In the genomic region with DNA sequence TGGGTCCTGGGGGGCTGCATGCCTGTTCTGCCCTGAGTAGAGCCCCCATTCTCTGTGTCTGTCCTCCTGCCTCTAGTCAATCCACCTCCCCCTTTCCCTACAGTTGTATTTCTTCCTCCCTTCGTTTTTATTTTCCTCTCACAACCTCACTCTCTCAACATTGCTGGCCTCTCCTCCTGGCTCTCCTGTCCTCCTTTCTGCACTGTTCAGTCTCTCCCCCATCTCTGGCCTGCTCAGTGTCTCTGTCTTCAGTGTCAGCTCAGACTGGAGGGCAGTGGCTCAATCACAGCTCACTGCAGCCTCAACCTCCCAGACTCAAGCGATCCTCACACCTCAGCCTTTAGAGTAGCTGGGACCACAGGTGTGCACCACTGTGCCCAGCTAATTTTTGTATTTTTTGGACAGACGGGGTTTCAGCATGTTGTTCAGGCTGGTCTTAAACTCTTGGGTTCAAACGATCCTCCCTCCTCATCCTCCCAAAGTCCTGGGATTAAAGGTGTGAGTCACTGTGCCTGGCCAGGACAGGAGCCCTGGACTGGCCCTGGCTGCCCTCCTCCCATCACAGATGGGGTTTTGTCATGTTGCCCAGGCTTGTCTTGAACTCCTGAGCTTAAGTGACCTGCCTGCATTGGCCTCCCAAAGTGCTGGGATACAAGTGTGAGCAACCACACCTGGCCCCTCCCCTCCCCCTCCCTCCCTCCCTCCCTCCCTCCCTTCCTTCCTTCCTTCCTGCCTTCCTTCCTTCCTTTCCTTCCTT, we compare ENCODE assay signal across 20 cellular contexts. TPM values are rescaled to one million over a fixed set of nuclear protein-coding genes. Genes with fewer than 3 reads are reported as not detected.
"Had no signal": no experiment of that assay in that cellular context is flagged by ENCODE, and none has a peak within 500 bp of the region (broad histone marks: within the 10 kb centered on the region; RNA-seq: fewer than 3 reads in every experiment).

No MANE protein-coding gene starts in this region.

- H3K36me3 ChIP-seq: esophagus muscularis mucosa, thoracic aorta had no signal

- H3K9me3 Mint-ChIP-seq: activated CD4-positive, alpha-beta T cell treated with anti-CD3 and anti-CD28 coated beads, Interleukin-2, amount 10 ng/mL, durations not matched to agents 7 days and 5 days; activated naive CD4-positive, alpha-beta T cell treated with anti-CD3 and anti-CD28 coated beads, Interleukin-2, amount 10 ng/mL, durations not matched to agents 7 days and 5 days; activated naive CD8-positive, alpha-beta T cell treated with anti-CD3 and anti-CD28 coated beads, Interleukin-2, amount 50 U/mL, for 24 hours; nephron; stimulated activated memory B cell treated with anti-CD40 and anti-IgM and Interleukin-4, amounts not matched to agents 10 μg/mL and 1 μg/mL and 100 μg/mL, for 72 hours had no signal

- H3K36me3 Mint-ChIP-seq: activated naive CD4-positive, alpha-beta T cell treated with anti-CD3 and anti-CD28 coated beads, Interleukin-2, amount 10 ng/mL, durations not matched to agents 7 days and 5 days; stimulated activated memory B cell treated with anti-CD40 and anti-IgM and Interleukin-4, amounts not matched to agents 10 μg/mL and 1 μg/mL and 100 μg/mL, for 72 hours had no signal

- H3K4me1 Mint-ChIP-seq: activated CD4-positive, alpha-beta T cell treated with anti-CD3 and anti-CD28 coated beads, Interleukin-2, amount 10 ng/mL, durations not matched to agents 7 days and 5 days; activated naive CD4-positive, alpha-beta T cell treated with anti-CD3 and anti-CD28 coated beads, Interleukin-2, amount 10 ng/mL, durations not matched to agents 7 days and 5 days; activated naive CD8-positive, alpha-beta T cell treated with anti-CD3 and anti-CD28 coated beads, Interleukin-2, amount 50 U/mL, for 24 hours; nephron; stimulated activated memory B cell treated with anti-CD40 and anti-IgM and Interleukin-4, amounts not matched to agents 10 μg/mL and 1 μg/mL and 100 μg/mL, for 72 hours had no signal

- H3K27ac Mint-ChIP-seq: activated CD4-positive, alpha-beta T cell treated with anti-CD3 and anti-CD28 coated beads, Interleukin-2, amount 10 ng/mL, durations not matched to agents 7 days and 5 days; activated naive CD4-positive, alpha-beta T cell treated with anti-CD3 and anti-CD28 coated beads, Interleukin-2, amount 10 ng/mL, durations not matched to agents 7 days and 5 days; activated naive CD8-positive, alpha-beta T cell treated with anti-CD3 and anti-CD28 coated beads, Interleukin-2, amount 50 U/mL, for 24 hours; nephron; stimulated activated memory B cell treated with anti-CD40 and anti-IgM and Interleukin-4, amounts not matched to agents 10 μg/mL and 1 μg/mL and 100 μg/mL, for 72 hours had no signal

- H3K4me2 ChIP-seq: smooth muscle cell had no signal

- H3K27ac ChIP-seq: esophagus muscularis mucosa, thoracic aorta had no signal

- H3K4me1 ChIP-seq: esophagus muscularis mucosa had no signal

- H3K9me3 ChIP-seq: esophagus muscularis mucosa, thoracic aorta had no signal

- DNase-seq: activated CD4-positive, alpha-beta T cell treated with anti-CD3 and anti-CD28 coated beads, Interleukin-2, amount 10 ng/mL, durations not matched to agents 7 days and 5 days; activated CD8-positive, alpha-beta memory T cell treated with anti-CD3 and anti-CD28 coated beads, Interleukin-2, amount 50 U/mL, for 48 hours; activated effector memory CD4-positive, alpha-beta T cell treated with Interleukin-2 at 50 U/mL for 16 hours; activated naive CD4-positive, alpha-beta T cell treated with anti-CD3 and anti-CD28 coated beads, Interleukin-2, amount 10 ng/mL, durations not matched to agents 7 days and 5 days; activated naive CD8-positive, alpha-beta T cell treated with anti-CD3 and anti-CD28 coated beads, Interleukin-2, amount 50 U/mL, for 24 hours; activated T-cell treated with anti-CD3 and anti-CD28 coated beads, Interleukin-2, amount 50 U/mL, for 48 hours; aorta; effector CD4-positive, alpha-beta T cell; left cardiac atrium; nucleus accumbens; stimulated activated CD4-positive, alpha-beta T cell treated with anti-CD3 and anti-CD28 coated beads, Interleukin-4, amount 100 ng/mL, for 24 hours; T-helper 1 cell; T-helper 9 cell had no signal

- ATAC-seq: activated naive CD8-positive, alpha-beta T cell treated with anti-CD3 and anti-CD28 coated beads, Interleukin-2, amount 50 U/mL, for 24 hours; left cardiac atrium; sciatic nerve; stimulated activated memory B cell treated with anti-CD40 and anti-IgM and Interleukin-4, amounts not matched to agents 10 μg/mL and 1 μg/mL and 100 μg/mL, for 72 hours had no signal

- H3K4me3 ChIP-seq: esophagus muscularis mucosa, smooth muscle cell, thoracic aorta had no signal

- H3K4me3 Mint-ChIP-seq: activated CD4-positive, alpha-beta T cell treated with anti-CD3 and anti-CD28 coated beads, Interleukin-2, amount 10 ng/mL, durations not matched to agents 7 days and 5 days; activated naive CD4-positive, alpha-beta T cell treated with anti-CD3 and anti-CD28 coated beads, Interleukin-2, amount 10 ng/mL, durations not matched to agents 7 days and 5 days; activated naive CD8-positive, alpha-beta T cell treated with anti-CD3 and anti-CD28 coated beads, Interleukin-2, amount 50 U/mL, for 24 hours; nephron; stimulated activated memory B cell treated with anti-CD40 and anti-IgM and Interleukin-4, amounts not matched to agents 10 μg/mL and 1 μg/mL and 100 μg/mL, for 72 hours had no signal

RNA-seq across cellular contexts. Expression of a gene that starts 32.0 kb away (rescaled TPM):
- total RNA-seq: activated CD4-positive, alpha-beta T cell treated with anti-CD3 and anti-CD28 coated beads, Interleukin-2, amount 10 ng/mL, durations not matched to agents 7 days and 5 days; aorta; esophagus muscularis mucosa; left cardiac atrium; sciatic nerve; smooth muscle cell; thoracic aorta; urinary bladder had no signal
- polyA plus RNA-seq: aorta, smooth muscle cell had no signal

RNA-seq across cellular contexts. Expression of a gene that starts 49.5 kb away (rescaled TPM):
- total RNA-seq: activated CD4-positive, alpha-beta T cell treated with anti-CD3 and anti-CD28 coated beads, Interleukin-2, amount 10 ng/mL, durations not matched to agents 7 days and 5 days; esophagus muscularis mucosa; left cardiac atrium; urinary bladder had no signal
- polyA plus RNA-seq: aorta, urinary bladder had no signal
